In genomic region chr4:7434766-7435150, GRCh38 we compare ENCODE assay signal across 13 cellular contexts. TPM values are rescaled to one million over a fixed set of nuclear protein-coding genes. Genes with fewer than 3 reads are reported as not detected.
DNase-seq lines count a peak whose midpoint lies in the region; ATAC-seq, FAIRE-seq and TF ChIP-seq lines count a peak whose summit lies in the region.
"Had no signal": no experiment of that assay in that cellular context is flagged by ENCODE, and none has a peak within 500 bp of the region (broad histone marks: within the 10 kb centered on the region; RNA-seq: fewer than 3 reads in every experiment).

Gene PSAPL1, minus strand, starts transcription at chr4:7434930. Its CDS starts 51 bp downstream, at chr4:7434879.

- no peaks in the 10 kb centered on the region for H3K36me3 ChIP-seq in HepG2 (replicated peaks in 1 of 2; ENCODE audit: control insufficient read depth in 1 of 2, insufficient read depth in 2 of 2, low read length in 2 of 2)

- no peaks in the 10 kb centered on the region for H3K9me3 ChIP-seq in HepG2 (ENCODE audit: low read length)

- no peak within 1 kb of the TSS for H2AFZ ChIP-seq in HepG2 (ENCODE audit: low read length)

- no peak within 1 kb of the TSS for H3K9ac ChIP-seq in HepG2 (ENCODE audit: insufficient read depth, low read depth, low read length)

- H3K4me1 ChIP-seq in HepG2 (ENCODE audit: insufficient read depth, low read length): peaks cover 24% of the 10 kb centered on the region

- no peak for TF ChIP-seq POLR2A in HepG2 (IDR thresholded peaks at IDR 0.05; ENCODE audit: insufficient read depth in 1 of 2, low read depth in 2 of 2, low read length in 2 of 2)

- H3K4me2 ChIP-seq in HepG2 (ENCODE audit: low read depth, low read length): peak within 1 kb of the TSS; percentile 70

- BruUV-seq in HepG2 (replicated peaks; lab: Mats Ljungman, UMichigan): no TSS peak

- intact Hi-C loops in HepG2 (cut with micrococcal nuclease; ENCODE audit: unreplicated experiment): no loop called here

- no peak for TF ChIP-seq EP300 in HepG2 (IDR thresholded peaks at IDR 0.05; ENCODE audit: low read depth in 2 of 2, low read length in 2 of 2)
- no peak for TF ChIP-seq EP300 in HepG2 (CRISPR knock-in tag; IDR thresholded peaks at IDR 0.05; ENCODE audit: borderline replicate concordance)

- in situ Hi-C loops in ACHN (cut with HindIII; ENCODE audit: low pct_ligation_motif_present, low pct_unique_long_range_greater_than_20kb, low sequenced_read_pairs) (no loop called here), HepG2 (cut with HindIII; ENCODE audit: extremely low pct_ligation_motif_present, low pct_unique_long_range_greater_than_20kb) (no loop called here)

- H3K27ac ChIP-seq in HepG2 (ENCODE audit: extremely low read length, insufficient read depth, low read length): no peak within 1 kb of the TSS

- H3K27me3 ChIP-seq in HepG2 (ENCODE audit: control insufficient read depth in 1 of 2, insufficient read depth in 2 of 2, low read length in 2 of 2): peaks cover 2 to 36% of the 10 kb centered on the region in 2 experiments; a peak in 3 of 5 replicates

- H3K4me3 ChIP-seq in HepG2 (replicated peaks in 1 of 3; ENCODE audit: insufficient read depth in 1 of 3, low read depth in 2 of 3, low read length in 3 of 3): peak within 1 kb of the TSS in 2 of 3 experiments; percentile 37; a peak in 4 of 6 replicates

- WGBS in HepG2 (ENCODE audit: low lambda C conversion rate): 3% methylated on average over 6 of the region's 7 CpGs

- 0 out of 2 replicates have a peak, but pooled peaks have one; percentile 6 for TF ChIP-seq CTCF in HepG2 (CRISPR knock-in tag; IDR thresholded peaks at IDR 0.05)

- ATAC-seq in HepG2 (peak; percentile 93), HG02938 (IDR thresholded peaks at IDR 0.05; ENCODE audit: unreplicated experiment) (no peak)

- CTCF ChIA-PET in HEK293T (lab: Yijun Ruan, JAX): no interaction called here
- CTCF ChIA-PET in HepG2 (lab: Yijun Ruan, JAX; ENCODE audit: low intra/inter-chr PET ratio, low total read pairs): no interaction called here

- POLR2A ChIA-PET in HEK293T (lab: Yijun Ruan, JAX): no interaction called here
- POLR2A ChIA-PET in HepG2 (lab: Yijun Ruan, JAX): no interaction called here

- H4K20me1 ChIP-seq in HepG2 (ENCODE audit: insufficient read depth, low read length): no peaks in the 10 kb centered on the region

- peak; percentile 21 for FAIRE-seq in HepG2 (lab: Jason Lieb, UNC)

- DNase-seq in ACHN (peak; percentile 37), HEK293T (ENCODE audit: extremely low spot score) (peak; percentile 60), amniotic epithelial cell (ENCODE audit: low read depth) (peak; percentile 41), HepG2 (ENCODE audit: low spot score) (peak; percentile 44), SK-N-DZ (ENCODE audit: low spot score) (no peak), midbrain (lab: John Stamatoyannopoulos, UW) (no peak), pons (ENCODE audit: low spot score) (no peak)
- DNase-seq: NCI-H2171 treated with DMSO at 0.1 percent for 48 hours had no signal

- TF ChIP-seq RAD21 in HepG2 (CRISPR knock-in tag; IDR thresholded peaks at IDR 0.05): no peak

- no peaks in the 10 kb centered on the region for H3K79me2 ChIP-seq in HepG2 (ENCODE audit: insufficient read depth, low read length)

TF ChIP-seq in HEK293T, 16 proteins besides CTCF, POLR2A, EP300 and RAD21:
- TF ChIP-seq BHLHE40 (IDR thresholded peaks at IDR 0.05; ENCODE audit: borderline replicate concordance) (no peak), SUZ12 (IDR thresholded peaks at IDR 0.05) (no peak), ARNT (IDR thresholded peaks at IDR 0.05) (no peak), SP1 (IDR thresholded peaks at IDR 0.05) (no peak)

TF ChIP-seq in HepG2, 621 proteins besides CTCF, POLR2A, EP300 and RAD21 (continues in another document):
- TF ChIP-seq MAF1 (CRISPR knock-in tag; IDR thresholded peaks at IDR 0.05; ENCODE audit: borderline replicate concordance): no peak
- TF ChIP-seq ZNF646 (CRISPR knock-in tag; IDR thresholded peaks at IDR 0.05): no peak
- no peak for TF ChIP-seq ZNF496 (CRISPR knock-in tag; IDR thresholded peaks at IDR 0.05; ENCODE audit: insufficient replicate concordance)
- TF ChIP-seq FOSL2 (CRISPR knock-in tag; IDR thresholded peaks at IDR 0.05): peak; percentile 82
- no peak for TF ChIP-seq FOXP4 (CRISPR knock-in tag; IDR thresholded peaks at IDR 0.05)

RNA-seq across cellular contexts. Expression of gene PSAPL1, which starts in this region (rescaled TPM):
- total RNA-seq in HepG2 (2016; rRNA removed; fragmentation: Illumina TruSeq; extraction: Trizol): 0.02 TPM in 1 of 2 replicates, not detected in the other
- total RNA-seq in HepG2 (2016; cell fraction: cytosol; rRNA removed; fragmentation: Illumina TruSeq; extraction: Trizol; ENCODE audit: low read depth): not detected in 2 replicates
- not detected in 2 replicates for total RNA-seq in HepG2 (2016; cell fraction: insoluble cytoplasmic fraction; rRNA removed; fragmentation: Illumina TruSeq; extraction: Trizol)
- total RNA-seq in HepG2 (2016; cell fraction: membrane; rRNA removed; fragmentation: Illumina TruSeq; extraction: Trizol): not detected in 2 replicates
- total RNA-seq in HepG2 (2016; cell fraction: nucleus; rRNA removed; fragmentation: Illumina TruSeq; extraction: Trizol): not detected in 2 replicates
- polyA plus RNA-seq in HepG2 (2011; rRNA removed): 0.16 and 0.20 TPM in 2 replicates
- polyA plus RNA-seq in HepG2 (2011; cell fraction: cytosol; rRNA removed): 0.09 and 0.17 TPM in 2 replicates
- polyA plus RNA-seq in HepG2 (2011; cell fraction: nucleus; rRNA removed): 0.08 and 0.12 TPM in 2 replicates
- polyA plus RNA-seq in HepG2 (2012): 0.03 and 0.04 TPM in 2 replicates
- not detected in 2 replicates for polyA plus RNA-seq in HepG2 (2016; cell fraction: cytosol; fragmentation: Illumina TruSeq; extraction: Trizol; ENCODE audit: low read depth)
- not detected in 2 replicates for polyA plus RNA-seq in HepG2 (2016; cell fraction: insoluble cytoplasmic fraction; fragmentation: Illumina TruSeq; extraction: Trizol; ENCODE audit: low read depth)
- not detected in 2 replicates for polyA plus RNA-seq in HepG2 (2016; cell fraction: membrane; fragmentation: Illumina TruSeq; extraction: Trizol; ENCODE audit: low read depth)
- not detected in 2 replicates for polyA plus RNA-seq in HepG2 (2016; cell fraction: nucleus; fragmentation: Illumina TruSeq; extraction: Trizol; ENCODE audit: insufficient read depth, low read depth)
- 0.14 TPM in 1 of 2 replicates, not detected in the other for polyA minus RNA-seq in HepG2 (2011; rRNA and poly(A)+ RNA removed; ENCODE audit: low replicate concordance)
- polyA minus RNA-seq in HepG2 (2011; cell fraction: cytosol; rRNA and poly(A)+ RNA removed): 0.26 TPM in 1 of 2 replicates, not detected in the other
- polyA minus RNA-seq in HepG2 (2011; cell fraction: nucleus; rRNA and poly(A)+ RNA removed): not detected in 2 replicates
- polyA plus RNA-seq in SK-N-DZ (2014; cell fraction: cytosol; rRNA removed): not detected in 2 replicates
- not detected in 2 replicates for polyA plus RNA-seq in SK-N-DZ (2014; cell fraction: nucleus; rRNA removed)
- total RNA-seq: epithelial cell of proximal tubule, G401, skeletal muscle tissue had no signal
- polyA plus RNA-seq: urinary bladder had no signal

Comparison
In these comparisons a context has a peak if more than half of its experiments do, and no peak if none do; other contexts are left out.
1. Peak in DNase-seq, ATAC-seq, H3K4me3 ChIP-seq and H3K4me2 ChIP-seq in HepG2; RNA of the gene not detected or under 1 TPM.
2. DNase-seq: peak in ACHN (single experiment), HEK293T (single experiment) and amniotic epithelial cell (single experiment); none in SK-N-DZ (single experiment), midbrain (single experiment) and pons (single experiment).